Comparison of ENCODE assay signal across 14 cellular contexts in the genomic region with DNA sequence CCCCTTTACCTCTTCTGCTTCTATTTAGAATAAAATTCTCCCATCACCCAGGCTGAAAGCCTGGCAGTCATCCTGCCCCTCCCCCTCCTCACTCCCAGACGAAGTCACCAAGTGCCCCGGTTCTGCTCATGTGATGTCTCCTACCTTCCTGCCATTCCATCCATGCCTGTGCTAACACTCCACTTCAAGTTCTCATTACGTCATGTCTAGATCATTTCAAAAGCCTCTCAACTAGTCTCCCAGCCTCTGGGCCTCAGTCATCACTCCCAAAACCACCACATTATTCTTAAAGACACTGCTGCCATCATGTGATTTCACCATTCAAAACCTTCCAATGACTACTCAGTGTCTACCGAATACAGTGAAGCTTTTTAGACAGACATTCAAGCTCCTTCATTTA. TPM values are rescaled to one million over a fixed set of nuclear protein-coding genes. Genes with fewer than 3 reads are reported as not detected.
DNase-seq lines count a peak whose midpoint lies in the region; ATAC-seq and TF ChIP-seq lines count a peak whose summit lies in the region.
"Had no signal": no experiment of that assay in that cellular context is flagged by ENCODE, and none has a peak within 500 bp of the region (broad histone marks: within the 10 kb centered on the region; RNA-seq: fewer than 3 reads in every experiment).

No MANE protein-coding gene starts in this region.

- H3K27me3 ChIP-seq in prostate gland (replicated peaks; ENCODE audit: insufficient read depth): no peaks in the 10 kb centered on the region

- H3K36me3 ChIP-seq in prostate gland: no peaks in the 10 kb centered on the region

- no peaks in the 10 kb centered on the region for H3K9me3 ChIP-seq in prostate gland
- H3K9me3 ChIP-seq: A549 had no signal

- DNase-seq in left ventricle myocardium superior (no peak), cardiac septum (ENCODE audit: low spot score) (no peak), astrocyte of the hippocampus (ENCODE audit: low read depth, low spot score) (peak; percentile 85), islet precursor cell (peak; percentile 86), iPS-NIHi7 (ENCODE audit: extremely low spot score) (no peak), prostate gland (ENCODE audit: low spot score) (no peak)
- DNase-seq: activated CD4-positive, CD25-positive, alpha-beta regulatory T cell; activated naive CD4-positive, alpha-beta T cell; glutamatergic neuron; NCI-H2081; NCI-H774 had no signal

- H3K4me3 ChIP-seq in prostate gland: no peak overlapping the region
- H3K4me3 ChIP-seq: A549 had no signal

- peak; percentile 48 for ATAC-seq in left ventricle myocardium superior
- no peak for ATAC-seq in esophagus mucosa
- no peak for ATAC-seq in HG02763 (IDR thresholded peaks at IDR 0.05; ENCODE audit: unreplicated experiment)
- ATAC-seq: A549 had no signal

- no peaks in the 10 kb centered on the region for H3K4me1 ChIP-seq in prostate gland (replicated peaks)
- H3K4me1 ChIP-seq: A549 had no signal

- no peak for TF ChIP-seq POLR2A in prostate gland (IDR thresholded peaks at IDR 0.05)

- 81% methylated on average over 4 of the region's 4 CpGs for WGBS in prostate gland

- H3K27ac ChIP-seq in prostate gland: no peak overlapping the region
- H3K27ac ChIP-seq: A549 had no signal

- intact Hi-C loops in left ventricle myocardium superior (cut with micrococcal nuclease): no loop called here
- intact Hi-C loops in cardiac septum (cut with DNase I): no loop called here
- intact Hi-C loops in prostate gland (cut with DNase I): no loop called here

- TF ChIP-seq CTCF in prostate gland (IDR thresholded peaks at IDR 0.05): no peak

RNA-seq across cellular contexts. Expression of a gene that starts 17.2 kb away (rescaled TPM):
- total RNA-seq in left ventricle myocardium superior (64.8 TPM), cardiac septum (5.2 TPM), prostate gland (100 to 1,000 TPM in 1 of 2 donors, 10 to 100 TPM in 1; 12.2 to 117 TPM), esophagus mucosa (249 TPM)

Comparison
In these comparisons a context has a peak if more than half of its experiments do, and no peak if none do; other contexts are left out.
1. DNase-seq: peak in astrocyte of the hippocampus (single experiment) and islet precursor cell (single experiment); none in left ventricle myocardium superior (single experiment), cardiac septum (single experiment), iPS-NIHi7 (single experiment) and prostate gland (single experiment).